In genomic region chr1:8740034-8740449, GRCh38 we compare ENCODE assay signal across 1 cellular context.
A peak's percentile ranks its signal among the peaks of the same experiment; 100 is the strongest.
TF ChIP-seq lines count a peak whose summit lies in the region.

No MANE protein-coding gene starts in this region.

TF ChIP-seq in HepG2, 621 proteins besides CTCF, POLR2A, EP300 and RAD21 (continued from another document and continues in another):
- TF ChIP-seq PREB (CRISPR knock-in tag; IDR thresholded peaks at IDR 0.05) (no peak), ZNF691 (CRISPR knock-in tag; IDR thresholded peaks at IDR 0.05; ENCODE audit: borderline replicate concordance, low read depth) (0 out of 2 replicates have a peak, but pooled peaks have one; percentile 42), SKIL (CRISPR knock-in tag; IDR thresholded peaks at IDR 0.05; ENCODE audit: borderline replicate concordance) (peak; percentile 66; the same call in 1 of the 2 replicates), CREB3 (CRISPR knock-in tag; IDR thresholded peaks at IDR 0.05) (no peak), SNAI1 (CRISPR knock-in tag; IDR thresholded peaks at IDR 0.05; ENCODE audit: borderline replicate concordance) (no peak), ZNF512B (CRISPR knock-in tag; IDR thresholded peaks at IDR 0.05; ENCODE audit: borderline replicate concordance) (no peak), FOXK1 (CRISPR knock-in tag; IDR thresholded peaks at IDR 0.05; ENCODE audit: borderline replicate concordance, low read depth) (peak; percentile 92; the same call in 1 of the 2 replicates), MED13 (CRISPR knock-in tag; IDR thresholded peaks at IDR 0.05) (no peak), CHD4 (IDR thresholded peaks at IDR 0.05; ENCODE audit: borderline replicate concordance, low read length) (peak; percentile 93; the same call in 1 of the 2 replicates), KLF13 (CRISPR knock-in tag; IDR thresholded peaks at IDR 0.05) (no peak), DDIT3 (CRISPR knock-in tag; IDR thresholded peaks at IDR 0.05) (no peak), REST (IDR thresholded peaks at IDR 0.05; ENCODE audit: borderline replicate concordance in 1 of 2, low read depth in 1 of 2, low read length in 2 of 2) (no peak), ADNP (CRISPR knock-in tag; IDR thresholded peaks at IDR 0.05) (no peak), ZNF503 (CRISPR knock-in tag; IDR thresholded peaks at IDR 0.05) (peak; percentile 37; the same call in 1 of the 2 replicates), RBM39 (IDR thresholded peaks at IDR 0.05; ENCODE audit: low read depth, low read length, poor library complexity, severe bottlenecking) (no peak), CBX1 (IDR thresholded peaks at IDR 0.05; ENCODE audit: low read depth) (no peak), ZNF430 (CRISPR knock-in tag; IDR thresholded peaks at IDR 0.05) (no peak), ZSCAN22 (CRISPR knock-in tag; IDR thresholded peaks at IDR 0.05) (no peak), ZNF530 (CRISPR knock-in tag; IDR thresholded peaks at IDR 0.05; ENCODE audit: low read depth) (no peak), SNAPC4 (CRISPR knock-in tag; IDR thresholded peaks at IDR 0.05) (no peak), CENPT (CRISPR knock-in tag; IDR thresholded peaks at IDR 0.05; ENCODE audit: low read depth) (no peak), ZC3H13 (CRISPR knock-in tag; IDR thresholded peaks at IDR 0.05) (no peak), GMEB1 (CRISPR knock-in tag; IDR thresholded peaks at IDR 0.05; ENCODE audit: borderline replicate concordance) (no peak), AGO2 (optimal IDR thresholded peaks at IDR 0.05; ENCODE audit: low read depth, low read length) (no peak), FOXO1 (CRISPR knock-in tag; IDR thresholded peaks at IDR 0.05) (peak; percentile 96), ARHGAP35 (CRISPR knock-in tag; IDR thresholded peaks at IDR 0.05; ENCODE audit: borderline replicate concordance) (no peak), ZNF484 (CRISPR knock-in tag; IDR thresholded peaks at IDR 0.05; ENCODE audit: borderline replicate concordance, low read depth) (no peak), MEIS1 (CRISPR knock-in tag; IDR thresholded peaks at IDR 0.05; ENCODE audit: borderline replicate concordance) (no peak), DNMT3B (CRISPR knock-in tag; conservative IDR thresholded peaks at IDR 0.05) (no peak), ZXDC (CRISPR knock-in tag; IDR thresholded peaks at IDR 0.05) (no peak), MTF1 (CRISPR knock-in tag; IDR thresholded peaks at IDR 0.05) (no peak), NFE2 (CRISPR knock-in tag; IDR thresholded peaks at IDR 0.05) (no peak)
